In the genomic region with DNA sequence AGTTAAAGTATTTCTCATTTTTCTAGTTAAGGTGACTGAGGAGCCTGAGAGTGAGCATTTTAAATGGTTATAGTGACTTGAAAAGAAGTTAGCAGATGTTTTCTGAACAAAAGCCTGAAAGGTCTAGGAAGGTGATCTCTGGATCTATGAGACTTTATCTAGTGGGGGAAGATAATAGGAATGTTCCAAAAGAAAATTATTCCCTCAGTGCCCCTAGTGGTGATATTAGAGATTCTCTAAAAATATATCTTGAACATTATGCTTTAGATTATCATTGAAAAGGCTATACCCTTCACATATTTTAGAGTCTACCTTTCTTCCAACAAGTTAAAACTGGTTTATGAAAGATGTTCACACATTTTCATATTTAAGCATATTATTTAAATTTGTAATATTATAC, we compare ENCODE assay signal across 21 cellular contexts.
DNase-seq lines count a peak whose midpoint lies in the region; ATAC-seq, FAIRE-seq and TF ChIP-seq lines count a peak whose summit lies in the region.
"Had no signal": no experiment of that assay in that cellular context is flagged by ENCODE, and none has a peak within 500 bp of the region (broad histone marks: within the 10 kb centered on the region; RNA-seq: fewer than 3 reads in every experiment).

No MANE protein-coding gene starts in this region.

- no peaks in the 10 kb centered on the region for H3F3A ChIP-seq in Loucy (ENCODE audit: low read depth)

- H3K27me3 Mint-ChIP-seq in astrocyte (ENCODE audit: low read depth, unreplicated experiment): no peaks in the 10 kb centered on the region
- H3K27me3 Mint-ChIP-seq: activated CD4-positive, alpha-beta T cell treated with anti-CD3 and anti-CD28 coated beads, Interleukin-2, amount 10 ng/mL, durations not matched to agents 7 days and 5 days; activated naive CD4-positive, alpha-beta T cell treated with anti-CD3 and anti-CD28 coated beads, Interleukin-2, amount 50 U/mL, for 24 hours; naive B cell had no signal

- peak; percentile 28 for TF ChIP-seq CTCF in Loucy (conservative IDR thresholded peaks at IDR 0.05; ENCODE audit: low read length)
- TF ChIP-seq CTCF in astrocyte (IDR thresholded peaks at IDR 0.05; ENCODE audit: insufficient read depth, low read depth, low read length): peak; percentile 3
- peak in 3 of 4 donors; percentile 17 to 40 (median 27) for TF ChIP-seq CTCF in pancreas (IDR thresholded peaks at IDR 0.05)

- H3K9me3 ChIP-seq in Loucy (ENCODE audit: insufficient read depth, low read depth, low read length) (no peaks in the 10 kb centered on the region), astrocyte (ENCODE audit: insufficient read depth, low read depth, low read length) (no peaks in the 10 kb centered on the region), pancreas (no peaks in the 10 kb centered on the region)
- H3K9me3 ChIP-seq: Caco-2 had no signal

- no peaks in the 10 kb centered on the region for H3K79me2 ChIP-seq in Loucy (ENCODE audit: insufficient read depth, low read length)
- no peaks in the 10 kb centered on the region for H3K79me2 ChIP-seq in astrocyte (ENCODE audit: insufficient read depth, low read length)

- DNase-seq in NCI-H748 treated with DMSO at 0.1 percent for 48 hours (lab: John Stamatoyannopoulos, UW): peak; percentile 3
- DNase-seq in NCI-H748 (lab: John Stamatoyannopoulos, UW; ENCODE audit: unreplicated experiment): no peak
- DNase-seq in astrocyte (ENCODE audit: low read depth): no peak
- no peak for DNase-seq in pancreas
- DNase-seq in activated CD4-positive, alpha-beta T cell treated with anti-CD3 and anti-CD28 coated beads for 48 hours: no peak
- DNase-seq in 8988T: no peak
- DNase-seq: activated CD4-positive, alpha-beta T cell treated with anti-CD3 and anti-CD28 coated beads, Interleukin-2, amount 10 ng/mL, durations not matched to agents 7 days and 5 days; activated T-cell treated with anti-CD3 and anti-CD28 coated beads, Interleukin-2, amount 50 U/mL, for 1 hour; Caco-2; foreskin keratinocyte; left ventricle myocardium superior; naive B cell; NCI-H1417 treated with DMSO at 0.1 percent for 48 hours; NCI-H446 treated with DMSO at 0.1 percent for 48 hours; retina; SHP77; stimulated activated CD4-positive, alpha-beta T cell treated with anti-CD3 and anti-CD28 coated beads, Interleukin-1b, Interleukin-23, amount 100 ng/mL, for 48 hours had no signal

- H3K4me3 ChIP-seq in Loucy (ENCODE audit: low read length, poor library complexity, severe bottlenecking) (no peak overlapping the region), astrocyte (ENCODE audit: insufficient read depth, low read depth, low read length) (no peak overlapping the region), pancreas (no peak overlapping the region)
- H3K4me3 ChIP-seq: cardiac muscle cell had no signal

- H3K4me2 ChIP-seq in Loucy (ENCODE audit: low read depth, low read length, poor library complexity, severe bottlenecking) (no peak overlapping the region), astrocyte (ENCODE audit: low read length) (no peak overlapping the region)

- H3K9ac ChIP-seq in Loucy (ENCODE audit: low read depth, low read length, poor library complexity, severe bottlenecking) (no peak overlapping the region), astrocyte (ENCODE audit: low read length) (no peak overlapping the region)

- H3K4me3 Mint-ChIP-seq in astrocyte (ENCODE audit: unreplicated experiment): no peak overlapping the region
- H3K4me3 Mint-ChIP-seq: activated CD4-positive, alpha-beta T cell treated with anti-CD3 and anti-CD28 coated beads, Interleukin-2, amount 10 ng/mL, durations not matched to agents 7 days and 5 days; activated naive CD4-positive, alpha-beta T cell treated with anti-CD3 and anti-CD28 coated beads, Interleukin-2, amount 50 U/mL, for 24 hours; naive B cell had no signal

- no peaks in the 10 kb centered on the region for H3K4me1 Mint-ChIP-seq in astrocyte (ENCODE audit: low read depth, unreplicated experiment)
- H3K4me1 Mint-ChIP-seq: activated CD4-positive, alpha-beta T cell treated with anti-CD3 and anti-CD28 coated beads, Interleukin-2, amount 10 ng/mL, durations not matched to agents 7 days and 5 days; activated naive CD4-positive, alpha-beta T cell treated with anti-CD3 and anti-CD28 coated beads, Interleukin-2, amount 50 U/mL, for 24 hours; naive B cell had no signal

- H3K9me2 ChIP-seq in Loucy (replicated peaks; ENCODE audit: low read depth, low read length): no peaks in the 10 kb centered on the region

- ATAC-seq in pancreas (no peak), HG03442 (IDR thresholded peaks at IDR 0.05; ENCODE audit: unreplicated experiment) (no peak)
- ATAC-seq: foreskin keratinocyte, left ventricle myocardium superior had no signal

- H3K36me3 ChIP-seq in Loucy (ENCODE audit: insufficient read depth, low read length): no peaks in the 10 kb centered on the region
- no peaks in the 10 kb centered on the region for H3K36me3 ChIP-seq in astrocyte (ENCODE audit: insufficient read depth, low read length)
- H3K36me3 ChIP-seq in pancreas: no peaks in the 10 kb centered on the region
- H3K36me3 ChIP-seq: cardiac muscle cell had no signal

- H3K36me3 Mint-ChIP-seq in astrocyte (ENCODE audit: low read depth, unreplicated experiment): no peaks in the 10 kb centered on the region
- H3K36me3 Mint-ChIP-seq: activated naive CD4-positive, alpha-beta T cell treated with anti-CD3 and anti-CD28 coated beads, Interleukin-2, amount 50 U/mL, for 24 hours; naive B cell had no signal

- H4K20me1 ChIP-seq in Loucy (ENCODE audit: insufficient read depth, low read length, poor library complexity, severe bottlenecking) (no peaks in the 10 kb centered on the region), astrocyte (ENCODE audit: insufficient read depth, low read length) (no peaks in the 10 kb centered on the region)

- H3K4me1 ChIP-seq in Loucy (ENCODE audit: insufficient read depth, low read length, poor library complexity, severe bottlenecking) (no peaks in the 10 kb centered on the region), astrocyte (ENCODE audit: insufficient read depth, low read length) (no peaks in the 10 kb centered on the region), pancreas (no peaks in the 10 kb centered on the region)
- H3K4me1 ChIP-seq: Caco-2, foreskin keratinocyte had no signal

- intact Hi-C loops in pancreas (cut with DNase I): no loop called here

- FAIRE-seq in astrocyte (lab: Jason Lieb, UNC) (peak; percentile 73), pancreas (lab: Jason Lieb, UNC) (no peak)

- H2AFZ ChIP-seq in Loucy (ENCODE audit: low read length) (no peak overlapping the region), astrocyte (ENCODE audit: low read depth, low read length) (no peak overlapping the region)

- peaks cover 2% of the 10 kb centered on the region for H3K9me3 Mint-ChIP-seq in astrocyte (ENCODE audit: unreplicated experiment)
- H3K9me3 Mint-ChIP-seq: activated CD4-positive, alpha-beta T cell treated with anti-CD3 and anti-CD28 coated beads, Interleukin-2, amount 10 ng/mL, durations not matched to agents 7 days and 5 days; activated naive CD4-positive, alpha-beta T cell treated with anti-CD3 and anti-CD28 coated beads, Interleukin-2, amount 50 U/mL, for 24 hours had no signal

- H3K27ac ChIP-seq in astrocyte (ENCODE audit: low read depth, low read length) (no peak overlapping the region), pancreas (no peak overlapping the region)
- H3K27ac ChIP-seq: cardiac muscle cell, foreskin keratinocyte had no signal

- no peak overlapping the region for H3K27ac Mint-ChIP-seq in astrocyte (ENCODE audit: unreplicated experiment)
- H3K27ac Mint-ChIP-seq: activated CD4-positive, alpha-beta T cell treated with anti-CD3 and anti-CD28 coated beads, Interleukin-2, amount 10 ng/mL, durations not matched to agents 7 days and 5 days; activated naive CD4-positive, alpha-beta T cell treated with anti-CD3 and anti-CD28 coated beads, Interleukin-2, amount 50 U/mL, for 24 hours; naive B cell had no signal

- H3K27me3 ChIP-seq in Loucy (ENCODE audit: insufficient read depth, low read length, poor library complexity, severe bottlenecking) (no peaks in the 10 kb centered on the region), astrocyte (ENCODE audit: insufficient read depth, low read length) (no peaks in the 10 kb centered on the region), pancreas (no peaks in the 10 kb centered on the region)
- H3K27me3 ChIP-seq: cardiac muscle cell, foreskin keratinocyte had no signal
